Comparison of ENCODE assay signal across 8 cellular contexts in genomic region chr6:147509900-147510299, GRCh38. TPM values are rescaled to one million over a fixed set of nuclear protein-coding genes. Genes with fewer than 3 reads are reported as not detected.
A peak's percentile ranks its signal among the peaks of the same experiment; 100 is the strongest.
DNase-seq lines count a peak whose midpoint lies in the region; ATAC-seq and TF ChIP-seq lines count a peak whose summit lies in the region.

No MANE protein-coding gene starts in this region.

- H3K4me3 Mint-ChIP-seq in CD14-positive monocyte = peak overlapping the region in 1 of 2 donors; percentile 78

- DNase-seq in dorsolateral prefrontal cortex = no peak
- no peak for DNase-seq in CD14-positive monocyte (ENCODE audit: low spot score)
- DNase-seq in GM13977 (ENCODE audit: low spot score) = no peak
- DNase-seq in stimulated activated CD4-positive, alpha-beta T cell treated with anti-CD3 and anti-CD28 coated beads, Interleukin-2, amount 100 ng/mL, for 24 hours = no peak

- peaks cover 9% of the 10 kb centered on the region for H3K4me1 ChIP-seq in rectal smooth muscle tissue (ENCODE audit: control insufficient read depth, insufficient read depth, low read length)

- intact Hi-C loops in dorsolateral prefrontal cortex (cut with DNase I) (loop anchor here in 1 of 2 donors (10.0 kb wide), 1 partner anchor 735 kb away; no protein-coding TSS in a partner anchor), CD14-positive monocyte (cut with micrococcal nuclease) (no loop called here)

- H3K36me3 Mint-ChIP-seq in CD14-positive monocyte = peaks cover 0 to 2% of the 10 kb centered on the region in 2 donors

- in situ Hi-C loops in GM13977 (cut with MboI; ENCODE audit: low pct_unique_long_range_greater_than_20kb, low sequenced_read_pairs, unreplicated experiment) = no loop called here

- H3K9me3 Mint-ChIP-seq in CD14-positive monocyte = peaks cover 0 to 13% (median 3%) of the 10 kb centered on the region in 7 donors

- H3K27ac ChIP-seq in dorsolateral prefrontal cortex = no peak overlapping the region
- H3K27ac ChIP-seq in rectal smooth muscle tissue (ENCODE audit: low read depth, low read length) = no peak overlapping the region

- peak overlapping the region in 45 of 59 donors; percentile 11 to 84 (median 70) for H3K4me3 ChIP-seq in dorsolateral prefrontal cortex
- H3K4me3 ChIP-seq in rectal smooth muscle tissue (ENCODE audit: low read length) = peak overlapping the region; percentile 83

- H3K9ac ChIP-seq in rectal smooth muscle tissue (ENCODE audit: low read length) = no peak overlapping the region

- H3K27me3 Mint-ChIP-seq in CD14-positive monocyte (ENCODE audit: low read depth in 3 of 3) = peaks cover 56 to 67% (median 60%) of the 10 kb centered on the region in 3 donors

- H3K4me1 Mint-ChIP-seq in CD14-positive monocyte = peaks cover 21% of the 10 kb centered on the region

- TF ChIP-seq CTCF in dorsolateral prefrontal cortex (IDR thresholded peaks at IDR 0.05 in 54 of 56, conservative IDR thresholded peaks at IDR 0.05 in 2 of 56; ENCODE audit: low read depth in 1 of 56, partially characterized antibody in 56 of 56) (no peak), CD14-positive monocyte (IDR thresholded peaks at IDR 0.05) (no peak), GM13977 (IDR thresholded peaks at IDR 0.05; ENCODE audit: extremely low read depth, insufficient read depth, missing control alignments) (no peak)

- H3K27ac Mint-ChIP-seq in CD14-positive monocyte = no peak overlapping the region

- peak; percentile 64 for ATAC-seq in GM19043 (IDR thresholded peaks at IDR 0.05; ENCODE audit: low read depth, unreplicated experiment)
- ATAC-seq in HG03175 (IDR thresholded peaks at IDR 0.05; ENCODE audit: unreplicated experiment) = peak; percentile 59
- no peak for ATAC-seq in GM19455 (IDR thresholded peaks at IDR 0.05; ENCODE audit: unreplicated experiment)

- H3K27me3 ChIP-seq in dorsolateral prefrontal cortex (peaks cover 0 to 23% (median 0%) of the 10 kb centered on the region in 45 donors), rectal smooth muscle tissue (ENCODE audit: control insufficient read depth, insufficient read depth, low read length) (peaks cover 3% of the 10 kb centered on the region)

- peaks cover 2% of the 10 kb centered on the region for H3K36me3 ChIP-seq in rectal smooth muscle tissue (ENCODE audit: control insufficient read depth, insufficient read depth, low read length)

RNA-seq across cellular contexts. Expression of gene SAMD5, which starts 1.4 kb away (rescaled TPM):
- total RNA-seq in dorsolateral prefrontal cortex = 1 to 10 TPM; 1.1 to 7.4 (median 2.9) TPM
- not detected for polyA plus RNA-seq in CD14-positive monocyte
